16 cellular contexts compared by ENCODE assay signal in the genomic region with DNA sequence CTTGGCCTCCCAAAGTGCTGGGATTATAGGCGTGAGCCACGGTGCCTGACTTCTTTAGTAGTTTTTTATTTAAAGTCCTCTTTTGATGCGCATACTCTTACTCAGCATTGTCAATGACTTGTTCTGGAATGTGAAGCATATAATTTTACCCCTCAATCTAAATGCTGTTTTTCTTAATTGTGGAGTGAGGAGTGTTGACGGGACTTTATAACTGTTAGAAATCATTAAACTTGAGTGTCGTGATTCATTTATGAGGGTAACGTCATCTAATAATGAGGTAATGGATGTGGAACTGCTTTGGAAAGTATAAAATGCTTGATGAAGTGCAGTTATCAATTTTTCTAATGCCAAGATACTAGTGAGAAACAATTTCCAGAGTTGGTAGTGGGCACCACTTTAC. TPM values are rescaled to one million over a fixed set of nuclear protein-coding genes. Genes with fewer than 3 reads are reported as not detected.
DNase-seq lines count a peak whose midpoint lies in the region; ATAC-seq, FAIRE-seq and TF ChIP-seq lines count a peak whose summit lies in the region.
"Had no signal": no experiment of that assay in that cellular context is flagged by ENCODE, and none has a peak within 500 bp of the region (broad histone marks: within the 10 kb centered on the region; RNA-seq: fewer than 3 reads in every experiment).

No MANE protein-coding gene starts in this region.

- no peak overlapping the region for H3K4me2 ChIP-seq in keratinocyte (ENCODE audit: control insufficient read depth, extremely low read depth, insufficient read depth, low read depth, low read length)
- H3K4me2 ChIP-seq in Karpas-422 (ENCODE audit: low read depth, low read length, poor library complexity, severe bottlenecking): no peak overlapping the region

- H3K4me3 ChIP-seq in HEK293 (ENCODE audit: low read depth, low read length): no peak overlapping the region
- no peak overlapping the region for H3K4me3 ChIP-seq in RWPE2 (ENCODE audit: severe bottlenecking)
- no peak overlapping the region for H3K4me3 ChIP-seq in keratinocyte (ENCODE audit: control insufficient read depth in 2 of 3, extremely low read depth in 1 of 3, insufficient read depth in 2 of 3, low read depth in 1 of 3, low read length in 3 of 3)
- no peak overlapping the region for H3K4me3 ChIP-seq in Karpas-422 (ENCODE audit: low read length)

- H3K36me3 ChIP-seq in HEK293 (ENCODE audit: control insufficient read depth in 2 of 2, insufficient read depth in 1 of 2, low read length in 2 of 2) (no peaks in the 10 kb centered on the region), RWPE2 (ENCODE audit: low read depth) (no peaks in the 10 kb centered on the region), keratinocyte (ENCODE audit: control insufficient read depth in 2 of 2, extremely low read depth in 1 of 2, insufficient read depth in 2 of 2, low read length in 2 of 2) (no peaks in the 10 kb centered on the region), Karpas-422 (ENCODE audit: insufficient read depth, low read length) (no peaks in the 10 kb centered on the region)

- DNase-seq in RWPE2 (ENCODE audit: low spot score): no peak
- no peak for DNase-seq in keratinocyte (ENCODE audit: low read depth, low spot score)
- DNase-seq in NCI-H2081 treated with DMSO at 0.1 percent for 48 hours (lab: John Stamatoyannopoulos, UW): no peak
- DNase-seq in cerebellar cortex (ENCODE audit: low spot score): no peak
- DNase-seq in Karpas-422: no peak
- DNase-seq in stimulated activated naive CD8-positive, alpha-beta T cell treated with anti-CD3 and anti-CD28 coated beads, Interleukin-15, Interleukin-2, amounts not matched to agents 100 U/mL and 50 U/mL, for 24 hours: no peak
- DNase-seq: CD8-positive, alpha-beta T cell; COR-L47; DND-41; GDM1; GOT3; H9 had no signal

- no peaks in the 10 kb centered on the region for H3K27me3 ChIP-seq in RWPE2 (ENCODE audit: insufficient read depth, poor library complexity, severe bottlenecking)
- H3K27me3 ChIP-seq in keratinocyte (ENCODE audit: control insufficient read depth, extremely low read depth, insufficient read depth, low read length): no peaks in the 10 kb centered on the region
- no peaks in the 10 kb centered on the region for H3K27me3 ChIP-seq in Karpas-422 (ENCODE audit: low read length)

- ATAC-seq in RWPE2 (ENCODE audit: low read depth): no peak
- no peak for ATAC-seq in stimulated activated naive CD8-positive, alpha-beta T cell treated with anti-CD3 and anti-CD28 coated beads, Interleukin-15, Interleukin-2, amounts not matched to agents 100 U/mL and 50 U/mL, for 24 hours
- ATAC-seq: CD8-positive, alpha-beta T cell had no signal

- H2AFZ ChIP-seq in keratinocyte (ENCODE audit: control insufficient read depth, low read length) (no peak overlapping the region), Karpas-422 (ENCODE audit: low read length) (no peak overlapping the region)

- no peaks in the 10 kb centered on the region for H3K9me2 ChIP-seq in Karpas-422 (replicated peaks; ENCODE audit: insufficient read depth, low read length)

- peak; percentile 56 for FAIRE-seq in keratinocyte (lab: Jason Lieb, UNC)
- FAIRE-seq: A204.1, GM19239 had no signal

- POLR2A ChIA-PET in HEK293 (lab: Yijun Ruan, JAX): no interaction called here

- H3K9me3 ChIP-seq in HEK293 (ENCODE audit: control insufficient read depth, insufficient read depth, low read depth, low read length) (no peaks in the 10 kb centered on the region), RWPE2 (ENCODE audit: severe bottlenecking) (no peaks in the 10 kb centered on the region), keratinocyte (ENCODE audit: control insufficient read depth, low read depth, low read length) (no peaks in the 10 kb centered on the region), Karpas-422 (ENCODE audit: low read length) (no peaks in the 10 kb centered on the region)

- dilution Hi-C loops in keratinocyte (cut with MboI; ENCODE audit: extremely low pct_ligation_motif_present, low sequenced_read_pairs): no loop called here

- TF ChIP-seq CTCF in HEK293 (tag by site-specific recombination; IDR thresholded peaks at IDR 0.05): no peak
- TF ChIP-seq CTCF in RWPE2 (IDR thresholded peaks at IDR 0.05; ENCODE audit: poor library complexity, severe bottlenecking): no peak
- TF ChIP-seq CTCF in keratinocyte (optimal IDR thresholded peaks at IDR 0.05 in 1 of 3, IDR thresholded peaks at IDR 0.05 in 1 of 3, conservative IDR thresholded peaks at IDR 0.05 in 1 of 3; ENCODE audit: extremely low read depth in 1 of 3, insufficient read depth in 2 of 3, low read length in 3 of 3): no peak

- H3K4me1 ChIP-seq in HEK293 (ENCODE audit: control insufficient read depth, insufficient read depth, low read length) (0 out of 2 replicates have a peak, but pooled peaks cover 2% of the 10 kb centered on the region), RWPE2 (ENCODE audit: insufficient read depth, poor library complexity, severe bottlenecking) (peaks cover 31% of the 10 kb centered on the region), keratinocyte (ENCODE audit: control insufficient read depth, extremely low read depth, insufficient read depth, low read length) (peaks cover 37% of the 10 kb centered on the region), Karpas-422 (ENCODE audit: low read length) (no peaks in the 10 kb centered on the region)

- H4K20me1 ChIP-seq in keratinocyte (ENCODE audit: control insufficient read depth, extremely low read depth, insufficient read depth, low read length) (no peaks in the 10 kb centered on the region), Karpas-422 (ENCODE audit: insufficient read depth, low read depth, low read length) (no peaks in the 10 kb centered on the region)

- no peaks in the 10 kb centered on the region for H3K9me1 ChIP-seq in keratinocyte (ENCODE audit: control insufficient read depth, extremely low read depth, insufficient read depth, low read length)

- H3K27ac ChIP-seq in HEK293 (ENCODE audit: extremely low read depth, low read depth, low read length) (no peak overlapping the region), RWPE2 (ENCODE audit: poor library complexity, severe bottlenecking) (peak overlapping the region; percentile 87), keratinocyte (ENCODE audit: control insufficient read depth, insufficient read depth, low read length) (no peak overlapping the region), Karpas-422 (ENCODE audit: low read length) (no peak overlapping the region)
- H3K27ac ChIP-seq: HL-60 had no signal

- CTCF ChIA-PET in HEK293 (lab: Yijun Ruan, JAX): no interaction called here

- H3K9ac ChIP-seq in keratinocyte (ENCODE audit: control insufficient read depth, extremely low read depth, insufficient read depth, low read length) (no peak overlapping the region), Karpas-422 (ENCODE audit: low read length) (no peak overlapping the region)

- no peaks in the 10 kb centered on the region for H3K79me2 ChIP-seq in keratinocyte (ENCODE audit: control insufficient read depth, insufficient read depth, low read length)
- no peaks in the 10 kb centered on the region for H3K79me2 ChIP-seq in Karpas-422 (ENCODE audit: low read length)

TF ChIP-seq in HEK293, 187 proteins besides CTCF, POLR2A, EP300 and RAD21 (continues in another document):
- no peak for TF ChIP-seq HOXD13 (CRISPR knock-in tag; IDR thresholded peaks at IDR 0.05; ENCODE audit: borderline replicate concordance)
- TF ChIP-seq ZNF354C (tag by site-specific recombination; IDR thresholded peaks at IDR 0.05; ENCODE audit: borderline replicate concordance, low read depth): no peak
- TF ChIP-seq, protein P1, sequence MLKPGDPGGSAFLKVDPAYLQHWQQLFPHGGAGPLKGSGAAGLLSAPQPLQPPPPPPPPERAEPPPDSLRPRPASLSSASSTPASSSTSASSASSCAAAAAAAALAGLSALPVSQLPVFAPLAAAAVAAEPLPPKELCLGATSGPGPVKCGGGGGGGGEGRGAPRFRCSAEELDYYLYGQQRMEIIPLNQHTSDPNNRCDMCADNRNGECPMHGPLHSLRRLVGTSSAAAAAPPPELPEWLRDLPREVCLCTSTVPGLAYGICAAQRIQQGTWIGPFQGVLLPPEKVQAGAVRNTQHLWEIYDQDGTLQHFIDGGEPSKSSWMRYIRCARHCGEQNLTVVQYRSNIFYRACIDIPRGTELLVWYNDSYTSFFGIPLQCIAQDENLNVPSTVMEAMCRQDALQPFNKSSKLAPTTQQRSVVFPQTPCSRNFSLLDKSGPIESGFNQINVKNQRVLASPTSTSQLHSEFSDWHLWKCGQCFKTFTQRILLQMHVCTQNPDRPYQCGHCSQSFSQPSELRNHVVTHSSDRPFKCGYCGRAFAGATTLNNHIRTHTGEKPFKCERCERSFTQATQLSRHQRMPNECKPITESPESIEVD (tag by site-specific recombination; IDR thresholded peaks at IDR 0.05): peak; percentile 36; the same call in 1 of the 2 replicates
- TF ChIP-seq, protein P2, sequence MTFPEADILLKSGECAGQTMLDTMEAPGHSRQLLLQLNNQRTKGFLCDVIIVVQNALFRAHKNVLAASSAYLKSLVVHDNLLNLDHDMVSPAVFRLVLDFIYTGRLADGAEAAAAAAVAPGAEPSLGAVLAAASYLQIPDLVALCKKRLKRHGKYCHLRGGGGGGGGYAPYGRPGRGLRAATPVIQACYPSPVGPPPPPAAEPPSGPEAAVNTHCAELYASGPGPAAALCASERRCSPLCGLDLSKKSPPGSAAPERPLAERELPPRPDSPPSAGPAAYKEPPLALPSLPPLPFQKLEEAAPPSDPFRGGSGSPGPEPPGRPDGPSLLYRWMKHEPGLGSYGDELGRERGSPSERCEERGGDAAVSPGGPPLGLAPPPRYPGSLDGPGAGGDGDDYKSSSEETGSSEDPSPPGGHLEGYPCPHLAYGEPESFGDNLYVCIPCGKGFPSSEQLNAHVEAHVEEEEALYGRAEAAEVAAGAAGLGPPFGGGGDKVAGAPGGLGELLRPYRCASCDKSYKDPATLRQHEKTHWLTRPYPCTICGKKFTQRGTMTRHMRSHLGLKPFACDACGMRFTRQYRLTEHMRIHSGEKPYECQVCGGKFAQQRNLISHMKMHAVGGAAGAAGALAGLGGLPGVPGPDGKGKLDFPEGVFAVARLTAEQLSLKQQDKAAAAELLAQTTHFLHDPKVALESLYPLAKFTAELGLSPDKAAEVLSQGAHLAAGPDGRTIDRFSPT (tag by site-specific recombination; IDR thresholded peaks at IDR 0.05): 0 out of 2 replicates have a peak, but pooled peaks have one; percentile 38
- TF ChIP-seq EGR2 (tag by site-specific recombination; IDR thresholded peaks at IDR 0.05; ENCODE audit: low read depth): no peak
- no peak for TF ChIP-seq KLF10 (tag by site-specific recombination; IDR thresholded peaks at IDR 0.05)
- no peak for TF ChIP-seq ZNF544 (tag by site-specific recombination; IDR thresholded peaks at IDR 0.05)

RNA-seq across cellular contexts. Expression of a gene that starts 48.3 kb away (rescaled TPM):
- 6.0 to 13.9 TPM (median 10.3 TPM) in 3 replicates for polyA plus RNA-seq in keratinocyte
- polyA plus RNA-seq in keratinocyte (2011; ENCODE audit: low read depth): 5.8 TPM
- polyA plus RNA-seq in keratinocyte (2011; cell fraction: cytosol; rRNA removed): 4.8 and 11.9 TPM in 2 replicates
- polyA plus RNA-seq in keratinocyte (2011; cell fraction: nucleus; rRNA removed): 6.0 and 8.0 TPM in 2 replicates
- 2.7 and 9.3 TPM in 2 replicates for polyA plus RNA-seq in keratinocyte (2012; ENCODE audit: low replicate concordance)
- 2.2 to 12.7 TPM (median 3.9 TPM) in 3 replicates for polyA minus RNA-seq in keratinocyte
- polyA minus RNA-seq in keratinocyte (2011; cell fraction: cytosol; rRNA and poly(A)+ RNA removed): 6.1 TPM
- 3.2 and 12.5 TPM in 2 replicates for polyA minus RNA-seq in keratinocyte (2011; cell fraction: nucleus; rRNA and poly(A)+ RNA removed)
- 1.4 and 3.4 TPM in 2 replicates for total RNA-seq in Karpas-422 (2014; rRNA removed; shearing (Covaris generic); ENCODE audit: low replicate concordance)
